Comparison of ENCODE assay signal across 1 cellular context in genomic region chr1:42966688-42967609, GRCh38.
A peak's percentile ranks its signal among the peaks of the same experiment; 100 is the strongest.
TF ChIP-seq lines count a peak whose summit lies in the region.

No MANE protein-coding gene starts in this region.

TF ChIP-seq in K562, 482 proteins besides CTCF, POLR2A, EP300 and RAD21 (continued from another document):
- peak in 1 of 3 experiments; percentile 16 for TF ChIP-seq YY1 (IDR thresholded peaks at IDR 0.05; ENCODE audit: borderline replicate concordance in 1 of 3, control insufficient read depth in 1 of 3, extremely low read depth in 1 of 3, insufficient read depth in 3 of 3, insufficient read length in 1 of 3, insufficient replicate concordance in 2 of 3, low read depth in 1 of 3, low read length in 2 of 3)
- TF ChIP-seq ATF1 (CRISPR knock-in tag; IDR thresholded peaks at IDR 0.05), result no peak
- TF ChIP-seq ATF1 (tag; IDR thresholded peaks at IDR 0.05), result 0 out of 2 replicates have a peak, but pooled peaks have one; percentile 57
- TF ChIP-seq SRSF7 (optimal IDR thresholded peaks at IDR 0.05; ENCODE audit: low read depth, low read length), result no peak
- TF ChIP-seq, protein P1, sequence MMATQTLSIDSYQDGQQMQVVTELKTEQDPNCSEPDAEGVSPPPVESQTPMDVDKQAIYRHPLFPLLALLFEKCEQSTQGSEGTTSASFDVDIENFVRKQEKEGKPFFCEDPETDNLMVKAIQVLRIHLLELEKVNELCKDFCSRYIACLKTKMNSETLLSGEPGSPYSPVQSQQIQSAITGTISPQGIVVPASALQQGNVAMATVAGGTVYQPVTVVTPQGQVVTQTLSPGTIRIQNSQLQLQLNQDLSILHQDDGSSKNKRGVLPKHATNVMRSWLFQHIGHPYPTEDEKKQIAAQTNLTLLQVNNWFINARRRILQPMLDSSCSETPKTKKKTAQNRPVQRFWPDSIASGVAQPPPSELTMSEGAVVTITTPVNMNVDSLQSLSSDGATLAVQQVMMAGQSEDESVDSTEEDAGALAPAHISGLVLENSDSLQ (IDR thresholded peaks at IDR 0.05), result peak; percentile 76
- TF ChIP-seq CREM (IDR thresholded peaks at IDR 0.05; ENCODE audit: low read depth), result peak; percentile 63
- TF ChIP-seq ZFP1 (CRISPR knock-in tag; IDR thresholded peaks at IDR 0.05), result no peak
- no peak for TF ChIP-seq ZNF75A (CRISPR knock-in tag; IDR thresholded peaks at IDR 0.05)
- TF ChIP-seq GABPB1 (CRISPR knock-in tag; IDR thresholded peaks at IDR 0.05), result peak; percentile 46; the same call in 1 of the 2 replicates
- TF ChIP-seq TOE1 (IDR thresholded peaks at IDR 0.05; ENCODE audit: borderline replicate concordance), result 0 out of 2 replicates have a peak, but pooled peaks have one; percentile 45
- TF ChIP-seq TOE1 (CRISPR knock-in tag; IDR thresholded peaks at IDR 0.05; ENCODE audit: borderline replicate concordance, low read depth), result no peak
